Comparison of ENCODE assay signal across 8 cellular contexts in the genomic region with DNA sequence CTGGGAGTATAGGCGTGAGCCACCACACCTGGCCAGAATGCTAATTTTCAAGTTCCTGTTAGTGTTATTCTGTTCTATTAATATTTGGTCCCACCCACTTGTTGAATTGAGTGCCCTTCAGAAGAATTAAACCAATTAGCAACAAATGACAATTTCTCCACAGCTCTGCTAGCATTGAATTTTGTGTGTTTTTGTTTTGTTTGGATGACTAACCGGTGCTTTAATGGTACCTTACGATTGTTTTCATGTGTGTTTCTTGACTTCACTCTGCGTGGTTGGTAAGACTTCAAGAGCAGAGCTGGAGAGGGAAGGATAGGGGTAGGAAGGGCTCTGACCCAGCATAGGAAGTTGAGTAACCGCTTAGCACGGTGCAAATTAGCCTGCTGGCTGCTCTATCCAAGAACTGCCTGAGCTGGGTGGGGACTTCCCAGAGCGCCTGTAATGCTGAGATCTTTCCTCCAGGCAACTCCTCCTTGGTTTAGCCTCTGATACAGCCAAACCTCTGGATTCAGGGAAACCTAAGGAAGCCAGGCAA. TPM values are rescaled to one million over a fixed set of nuclear protein-coding genes. Genes with fewer than 3 reads are reported as not detected.
A peak's percentile ranks its signal among the peaks of the same experiment; 100 is the strongest.
DNase-seq lines count a peak whose midpoint lies in the region; ATAC-seq and TF ChIP-seq lines count a peak whose summit lies in the region.

No MANE protein-coding gene starts in this region.

- dilution Hi-C loops in IMR-90 (cut with HindIII; ENCODE audit: low sequenced_read_pairs, unreplicated experiment): no loop called here

- 0 out of 2 replicates have a peak overlapping the region, but pooled peaks have one; percentile 21 for H4K5ac ChIP-seq in IMR-90 (ENCODE audit: low read depth, low read length)

- TF ChIP-seq CTCF in IMR-90 (conservative IDR thresholded peaks at IDR 0.05; ENCODE audit: low read depth, low read length) (no peak), epithelial cell of esophagus (IDR thresholded peaks at IDR 0.05; ENCODE audit: insufficient read depth, low read depth, low read length, missing control alignments) (no peak)

- H3K23ac ChIP-seq in IMR-90 (ENCODE audit: low read depth, low read length): peak overlapping the region; percentile 66; the same call in 1 of the 2 replicates

- H3K27ac ChIP-seq in IMR-90 (ENCODE audit: insufficient read depth, low read length): peak overlapping the region; percentile 43; the same call in 1 of the 2 replicates
- H3K27ac ChIP-seq in muscle layer of duodenum (ENCODE audit: low read length): peak overlapping the region; percentile 81

- H3K4me1 ChIP-seq in IMR-90 (ENCODE audit: control insufficient read depth, insufficient read depth, low read length) (peaks cover 14% of the 10 kb centered on the region), muscle layer of duodenum (ENCODE audit: control insufficient read depth in 1 of 2, insufficient read depth in 2 of 2, low read length in 2 of 2) (peaks cover 0 to 38% of the 10 kb centered on the region in 2 donors)

- TF ChIP-seq RAD21 in IMR-90 (IDR thresholded peaks at IDR 0.05; ENCODE audit: low read length): no peak

- peaks cover 52% of the 10 kb centered on the region for H4K20me1 ChIP-seq in IMR-90 (ENCODE audit: insufficient read depth, low read length)

- H3K14ac ChIP-seq in IMR-90 (replicated peaks; ENCODE audit: low read depth, low read length): 0 out of 2 replicates have a peak overlapping the region, but pooled peaks have one; percentile 11

- peak overlapping the region; percentile 77 for H3K4me3 Mint-ChIP-seq in activated CD4-positive, alpha-beta T cell treated with anti-CD3 and anti-CD28 coated beads, Interleukin-2, amount 10 ng/mL, durations not matched to agents 24 days and 14 days

- peak overlapping the region; percentile 64; the same call in 1 of the 2 replicates for H2AK5ac ChIP-seq in IMR-90 (ENCODE audit: low read depth, low read length)

- no peaks in the 10 kb centered on the region for H3K27me3 Mint-ChIP-seq in activated CD4-positive, alpha-beta T cell treated with anti-CD3 and anti-CD28 coated beads, Interleukin-2, amount 10 ng/mL, durations not matched to agents 24 days and 14 days

- H3K27me3 ChIP-seq in IMR-90 (ENCODE audit: control insufficient read depth, insufficient read depth, low read length) (no peaks in the 10 kb centered on the region), muscle layer of duodenum (ENCODE audit: low read depth, low read length) (no peaks in the 10 kb centered on the region)

- H3K9me1 ChIP-seq in IMR-90 (ENCODE audit: insufficient read depth, low read length): peaks cover 13% of the 10 kb centered on the region

- H4K91ac ChIP-seq in IMR-90 (ENCODE audit: insufficient read depth, low read depth, low read length): peak overlapping the region; percentile 44; the same call in 1 of the 2 replicates

- H3K56ac ChIP-seq in IMR-90 (ENCODE audit: extremely low read depth, insufficient read depth, low read length): no peak overlapping the region

- no peak overlapping the region for H3K9ac ChIP-seq in IMR-90 (ENCODE audit: low read depth, low read length)

- no peak for TF ChIP-seq POLR2A in IMR-90 (IDR thresholded peaks at IDR 0.05; ENCODE audit: low read depth, low read length)

- H3K18ac ChIP-seq in IMR-90 (ENCODE audit: low read depth, low read length): no peak overlapping the region

- no peaks in the 10 kb centered on the region for H3K9me3 Mint-ChIP-seq in activated CD4-positive, alpha-beta T cell treated with anti-CD3 and anti-CD28 coated beads, Interleukin-2, amount 10 ng/mL, durations not matched to agents 24 days and 14 days

- no peak overlapping the region for H2BK20ac ChIP-seq in IMR-90 (ENCODE audit: low read depth, low read length)

- intact Hi-C loops in IMR-90 (cut with micrococcal nuclease): no loop called here
- intact Hi-C loops in activated CD4-positive, alpha-beta T cell treated with anti-CD3 and anti-CD28 coated beads, Interleukin-2, amount 10 ng/mL, durations not matched to agents 24 days and 14 days (cut with micrococcal nuclease): loop anchor here (5.0 kb wide), 1 partner anchor 93 kb away; the partner anchor contains the start of gene ZNF789

- peaks cover 30% of the 10 kb centered on the region for H3K36me3 Mint-ChIP-seq in activated CD4-positive, alpha-beta T cell treated with anti-CD3 and anti-CD28 coated beads, Interleukin-2, amount 10 ng/mL, durations not matched to agents 24 days and 14 days (ENCODE audit: low read depth)

- DNase-seq in CMK (ENCODE audit: low read depth) (peak; percentile 59), IMR-90 (peak; percentile 88), epithelial cell of esophagus (ENCODE audit: low read depth) (peak; percentile 93), ureter (ENCODE audit: low spot score) (peak; percentile 70), SW480 (ENCODE audit: low spot score) (no peak)
- peak; percentile 85 for DNase-seq in activated CD4-positive, alpha-beta T cell treated with anti-CD3 and anti-CD28 coated beads, Interleukin-2, amount 10 ng/mL, durations not matched to agents 24 days and 14 days

- peak overlapping the region; percentile 64 for H3K4ac ChIP-seq in IMR-90 (ENCODE audit: low read depth, low read length)

- BruUV-seq in IMR-90 (replicated peaks; lab: Mats Ljungman, UMichigan): no TSS peak

- no peak overlapping the region for H3K4me3 ChIP-seq in IMR-90 (ENCODE audit: insufficient read depth, low read depth, low read length)
- H3K4me3 ChIP-seq in epithelial cell of esophagus (ENCODE audit: low read length): no peak overlapping the region
- H3K4me3 ChIP-seq in muscle layer of duodenum (ENCODE audit: low read depth in 1 of 2, low read length in 2 of 2): peak overlapping the region; percentile 7 to 11

- H3K4me2 ChIP-seq in IMR-90 (ENCODE audit: low read depth, low read length): peak overlapping the region; percentile 30; the same call in 1 of the 2 replicates

- H3K36me3 ChIP-seq in IMR-90 (ENCODE audit: control insufficient read depth, insufficient read depth, low read length) (peaks cover 6% of the 10 kb centered on the region), muscle layer of duodenum (ENCODE audit: control insufficient read depth in 1 of 2, insufficient read depth in 2 of 2, low read length in 2 of 2) (peaks cover 0 to 7% of the 10 kb centered on the region in 2 donors)

- no peak overlapping the region for H2BK15ac ChIP-seq in IMR-90 (ENCODE audit: low read depth, low read length)

- H3K4me1 Mint-ChIP-seq in activated CD4-positive, alpha-beta T cell treated with anti-CD3 and anti-CD28 coated beads, Interleukin-2, amount 10 ng/mL, durations not matched to agents 24 days and 14 days: peaks cover 40% of the 10 kb centered on the region

- H3K79me1 ChIP-seq in IMR-90 (ENCODE audit: low read depth in 1 of 2, low read length in 2 of 2): peaks cover 20 to 69% of the 10 kb centered on the region in 2 experiments

- H2AK9ac ChIP-seq in IMR-90 (replicated peaks; ENCODE audit: low read depth, low read length, poor library complexity): peak overlapping the region; percentile 87

- in situ Hi-C loops in IMR-90 (cut with MboI; ENCODE audit: low sequenced_read_pairs): no loop called here

- peak overlapping the region; percentile 85 for H2BK5ac ChIP-seq in IMR-90 (ENCODE audit: low read depth, low read length, poor library complexity, severe bottlenecking)

- CTCF ChIA-PET in IMR-90 (lab: Yijun Ruan, JAX): no interaction called here

- peak overlapping the region; percentile 40 for H2AFZ ChIP-seq in IMR-90 (replicated peaks; ENCODE audit: low read length, poor library complexity)

- no peak overlapping the region for H2BK120ac ChIP-seq in IMR-90 (ENCODE audit: low read depth, low read length)

- WGBS in IMR-90 (ENCODE audit: extremely low coverage in 2 of 2, insufficient read length in 1 of 2), 2 experiments: 55% methylated on average over 2 of the region's 7 CpGs; no CpG with 5 or more reads in 1 of the 2 experiments

- H3K27ac Mint-ChIP-seq in activated CD4-positive, alpha-beta T cell treated with anti-CD3 and anti-CD28 coated beads, Interleukin-2, amount 10 ng/mL, durations not matched to agents 24 days and 14 days: peak overlapping the region; percentile 90

- ATAC-seq in IMR-90 (ENCODE audit: low read depth) (peak; percentile 45), GM21381 (IDR thresholded peaks at IDR 0.05; ENCODE audit: unreplicated experiment) (no peak)

- POLR2A ChIA-PET in IMR-90 (lab: Charles Lee; ENCODE audit: unreplicated experiment): interaction anchor here (0.6 to 1.2 kb wide), 2 partner anchors 21 to 52 kb away, joined by 3 to 4 read pairs; no protein-coding TSS in a partner anchor

- peak overlapping the region in 1 of 2 experiments; percentile 73; a peak in 2 of 4 replicates for H4K8ac ChIP-seq in IMR-90 (ENCODE audit: low read depth in 2 of 2, low read length in 2 of 2)

- H3K9me3 ChIP-seq in IMR-90 (ENCODE audit: control insufficient read depth, insufficient read depth, low read length) (no peaks in the 10 kb centered on the region), muscle layer of duodenum (ENCODE audit: control insufficient read depth in 1 of 2, low read length in 2 of 2) (no peaks in the 10 kb centered on the region)

RNA-seq across cellular contexts. Expression of gene ARPC1B, which starts 4.6 kb away (rescaled TPM):
- total RNA-seq in IMR-90 (2012; rRNA removed) (243 and 351 TPM in 2 replicates), ureter (94.0 TPM)
- 488 and 548 TPM in 2 replicates for polyA plus RNA-seq in IMR-90 (2012; rRNA removed)
- 590 and 650 TPM in 2 replicates for polyA plus RNA-seq in IMR-90 (2012; cell fraction: cytosol; rRNA removed)
- 160 and 428 TPM in 2 replicates for polyA plus RNA-seq in IMR-90 (2012; cell fraction: nucleus; rRNA removed; ENCODE audit: low replicate concordance)
- total RNA-seq in activated CD4-positive, alpha-beta T cell treated with anti-CD3 and anti-CD28 coated beads, Interleukin-2, amount 10 ng/mL, durations not matched to agents 24 days and 14 days: 248 and 250 TPM in 2 replicates

RNA-seq across cellular contexts. Expression of gene PDAP1, which starts 29.3 kb away (rescaled TPM):
- total RNA-seq in IMR-90 (2012; rRNA removed): 40.3 and 124 TPM in 2 replicates
- 123 and 193 TPM in 2 replicates for polyA plus RNA-seq in IMR-90 (2012; rRNA removed)
- polyA plus RNA-seq in IMR-90 (2012; cell fraction: cytosol; rRNA removed): 86.2 and 146 TPM in 2 replicates
- 22.9 and 59.0 TPM in 2 replicates for polyA plus RNA-seq in IMR-90 (2012; cell fraction: nucleus; rRNA removed; ENCODE audit: low replicate concordance)
- total RNA-seq in activated CD4-positive, alpha-beta T cell treated with anti-CD3 and anti-CD28 coated beads, Interleukin-2, amount 10 ng/mL, durations not matched to agents 24 days and 14 days: 167 and 168 TPM in 2 replicates
- total RNA-seq in ureter: 95.1 TPM

RNA-seq across cellular contexts. Expression of gene BUD31, which starts 29.7 kb away (rescaled TPM):
- total RNA-seq in IMR-90 (2012; rRNA removed) (72.6 and 111 TPM in 2 replicates), ureter (104 TPM)
- polyA plus RNA-seq in IMR-90 (2012; rRNA removed): 94.2 and 97.2 TPM in 2 replicates
- 45.7 and 87.3 TPM in 2 replicates for polyA plus RNA-seq in IMR-90 (2012; cell fraction: cytosol; rRNA removed)
- polyA plus RNA-seq in IMR-90 (2012; cell fraction: nucleus; rRNA removed; ENCODE audit: low replicate concordance): 26.6 and 74.7 TPM in 2 replicates
- total RNA-seq in activated CD4-positive, alpha-beta T cell treated with anti-CD3 and anti-CD28 coated beads, Interleukin-2, amount 10 ng/mL, durations not matched to agents 24 days and 14 days: 136 and 147 TPM in 2 replicates

RNA-seq across cellular contexts. Expression of gene ARPC1A, which starts 53.4 kb away (rescaled TPM):
- total RNA-seq in IMR-90 (2012; rRNA removed): 321 and 327 TPM in 2 replicates
- 253 and 260 TPM in 2 replicates for polyA plus RNA-seq in IMR-90 (2012; rRNA removed)
- 307 and 343 TPM in 2 replicates for polyA plus RNA-seq in IMR-90 (2012; cell fraction: cytosol; rRNA removed)
- 103 and 113 TPM in 2 replicates for polyA plus RNA-seq in IMR-90 (2012; cell fraction: nucleus; rRNA removed; ENCODE audit: low replicate concordance)
- total RNA-seq in activated CD4-positive, alpha-beta T cell treated with anti-CD3 and anti-CD28 coated beads, Interleukin-2, amount 10 ng/mL, durations not matched to agents 24 days and 14 days: 76.0 and 80.8 TPM in 2 replicates
- total RNA-seq in ureter: 127 TPM

RNA-seq across cellular contexts. Expression of gene PTCD1, which starts 59.5 kb away (rescaled TPM):
- total RNA-seq in IMR-90 (2012; rRNA removed): 2.2 and 2.8 TPM in 2 replicates
- polyA plus RNA-seq in IMR-90 (2012; rRNA removed): 4.0 and 4.7 TPM in 2 replicates
- polyA plus RNA-seq in IMR-90 (2012; cell fraction: cytosol; rRNA removed): 1.9 and 3.5 TPM in 2 replicates
- polyA plus RNA-seq in IMR-90 (2012; cell fraction: nucleus; rRNA removed; ENCODE audit: low replicate concordance): 9.5 and 11.6 TPM in 2 replicates
- total RNA-seq in activated CD4-positive, alpha-beta T cell treated with anti-CD3 and anti-CD28 coated beads, Interleukin-2, amount 10 ng/mL, durations not matched to agents 24 days and 14 days: 10.5 and 10.7 TPM in 2 replicates
- total RNA-seq in ureter: 6.6 TPM

Comparison
In these comparisons a context has a peak if more than half of its experiments do, and no peak if none do; other contexts are left out.
1. H3K4me3 ChIP-seq: peak in muscle layer of duodenum (2 of 2); none in IMR-90 (single experiment) and epithelial cell of esophagus (single experiment).